In the genomic region with DNA sequence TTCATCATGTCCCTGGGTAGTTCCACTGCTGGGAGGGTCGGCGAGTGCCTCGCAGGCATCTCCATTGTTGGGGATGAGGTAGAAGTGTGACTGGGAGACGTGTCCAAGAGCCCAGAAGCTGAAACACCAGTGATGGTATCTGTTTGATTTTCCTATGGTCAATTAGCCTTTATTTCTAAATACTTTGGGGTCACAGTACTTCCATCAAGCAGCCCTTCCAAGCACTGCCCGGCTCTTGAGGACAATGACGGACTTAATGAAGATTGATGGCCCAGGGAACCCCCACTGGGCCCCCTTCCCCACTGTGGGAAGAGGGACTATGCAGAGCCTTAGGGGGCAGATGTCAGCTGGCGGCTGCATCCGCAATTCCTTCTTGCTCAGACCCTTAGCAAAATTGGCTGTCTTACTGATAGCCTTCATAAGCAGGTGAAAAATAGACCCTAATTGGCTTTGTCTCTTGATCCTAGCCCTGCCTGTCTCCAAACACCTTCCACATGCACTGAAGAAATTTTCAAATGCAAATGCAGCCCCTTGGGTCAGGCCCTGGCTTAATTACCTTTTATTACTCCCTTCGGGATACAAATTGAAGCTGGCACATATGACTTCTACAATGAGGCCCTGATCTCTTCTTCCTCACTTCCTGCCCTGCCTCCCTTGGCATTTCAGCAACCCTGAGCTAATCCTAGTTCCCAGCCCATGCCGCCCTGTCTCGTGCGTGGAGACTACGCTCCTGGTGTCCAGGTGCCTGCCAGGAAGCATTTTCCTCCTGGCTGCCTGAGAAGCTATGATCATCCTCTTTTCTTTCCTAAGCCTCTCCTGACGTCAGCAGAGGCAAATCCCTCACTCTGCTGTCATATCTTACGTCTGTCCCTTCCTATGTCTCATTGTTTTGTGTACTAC, we compare ENCODE assay signal across 22 cellular contexts.
A peak's percentile ranks its signal among the peaks of the same experiment; 100 is the strongest.
DNase-seq lines count a peak whose midpoint lies in the region; ATAC-seq and TF ChIP-seq lines count a peak whose summit lies in the region.
"Had no signal": no experiment of that assay in that cellular context is flagged by ENCODE, and none has a peak within 500 bp of the region (broad histone marks: within the 10 kb centered on the region; RNA-seq: fewer than 3 reads in every experiment).

No MANE protein-coding gene starts in this region.

- peaks cover 12% of the 10 kb centered on the region for H3K4me1 ChIP-seq in IMR-90 (ENCODE audit: control insufficient read depth, insufficient read depth, low read length)
- H3K4me1 ChIP-seq: BLaER1, gastroesophageal sphincter, left lung, tibial nerve had no signal

- POLR2A ChIA-PET in IMR-90 (lab: Charles Lee; ENCODE audit: unreplicated experiment) = no interaction called here

- dilution Hi-C loops in IMR-90 (cut with HindIII; ENCODE audit: low sequenced_read_pairs, unreplicated experiment) = no loop called here

- in situ Hi-C loops in IMR-90 (cut with MboI; ENCODE audit: low sequenced_read_pairs) = no loop called here

- H2AFZ ChIP-seq in IMR-90 (replicated peaks; ENCODE audit: low read length, poor library complexity) = no peak overlapping the region

- WGBS in IMR-90 (ENCODE audit: extremely low coverage in 2 of 2, insufficient read length in 1 of 2), 2 experiments = 75% methylated on average over 1 of the region's 15 CpGs; no CpG with 5 or more reads in 1 of the 2 experiments

- no peak for TF ChIP-seq POLR2A in IMR-90 (IDR thresholded peaks at IDR 0.05; ENCODE audit: low read depth, low read length)

- no peak overlapping the region for H3K23ac ChIP-seq in IMR-90 (ENCODE audit: low read depth, low read length)

- H3K18ac ChIP-seq in IMR-90 (ENCODE audit: low read depth, low read length) = no peak overlapping the region

- H3K9ac ChIP-seq in IMR-90 (ENCODE audit: low read depth, low read length) = no peak overlapping the region
- H3K9ac ChIP-seq: BLaER1 had no signal

- no peaks in the 10 kb centered on the region for H3K36me3 Mint-ChIP-seq in nephron progenitor cell (ENCODE audit: low read depth)
- H3K36me3 Mint-ChIP-seq: activated naive CD4-positive, alpha-beta T cell treated with anti-CD3 and anti-CD28 coated beads, Interleukin-2, amount 50 U/mL, for 72 hours; IgD-negative memory B cell had no signal

- DNase-seq in DMS 273 treated with DMSO at 0.1 percent for 48 hours (lab: John Stamatoyannopoulos, UW) (peak; percentile 14), IMR-90 (no peak), cerebellum (ENCODE audit: low spot score) (peak; percentile 66), nephron progenitor cell (peak; percentile 39), germinal center (ENCODE audit: low spot score) (no peak), COLO829 (ENCODE audit: low spot score) (no peak)
- DNase-seq: activated CD4-positive, alpha-beta T cell treated with anti-CD3 and anti-CD28 coated beads, Interleukin-2, amount 50 U/mL, for 4 hours; left lung; mesendoderm; NCI-H1048; NCI-H1930; NCI-H69; small intestine had no signal

- no peak overlapping the region for H3K4me3 ChIP-seq in IMR-90 (ENCODE audit: insufficient read depth, low read depth, low read length)
- H3K4me3 ChIP-seq: BLaER1, gastroesophageal sphincter, GM12878, left lung, SJSA1, tibial nerve had no signal

- no TSS peak for BruUV-seq in IMR-90 (replicated peaks; lab: Mats Ljungman, UMichigan)

- no peak overlapping the region for H3K4ac ChIP-seq in IMR-90 (ENCODE audit: low read depth, low read length)

- no peak overlapping the region for H3K14ac ChIP-seq in IMR-90 (replicated peaks; ENCODE audit: low read depth, low read length)

- H3K9me1 ChIP-seq in IMR-90 (ENCODE audit: insufficient read depth, low read length) = peaks cover 11% of the 10 kb centered on the region

- no peak overlapping the region for H3K4me2 ChIP-seq in IMR-90 (ENCODE audit: low read depth, low read length)
- H3K4me2 ChIP-seq: BLaER1 had no signal

- H3K27ac ChIP-seq in IMR-90 (ENCODE audit: insufficient read depth, low read length) = no peak overlapping the region
- H3K27ac ChIP-seq: BLaER1, gastroesophageal sphincter, left lung, SJSA1, tibial nerve had no signal

- H3K4me3 Mint-ChIP-seq in nephron progenitor cell = peak overlapping the region; percentile 52
- H3K4me3 Mint-ChIP-seq: activated T-helper 17 cell treated with anti-CD3 and anti-CD28 coated beads, Interleukin-2, amount 50 U/mL, for 72 hours; IgD-negative memory B cell had no signal

- peaks cover 12% of the 10 kb centered on the region for H3K9me3 Mint-ChIP-seq in nephron progenitor cell
- H3K9me3 Mint-ChIP-seq: activated T-helper 17 cell treated with anti-CD3 and anti-CD28 coated beads, Interleukin-2, amount 50 U/mL, for 72 hours; IgD-negative memory B cell had no signal

- H3K9me3 ChIP-seq in IMR-90 (ENCODE audit: control insufficient read depth, insufficient read depth, low read length) = no peaks in the 10 kb centered on the region
- H3K9me3 ChIP-seq: BLaER1, gastroesophageal sphincter, left lung, SJSA1, tibial nerve had no signal

- no peak overlapping the region for H2BK20ac ChIP-seq in IMR-90 (ENCODE audit: low read depth, low read length)

- no peaks in the 10 kb centered on the region for H4K20me1 ChIP-seq in IMR-90 (ENCODE audit: insufficient read depth, low read length)
- H4K20me1 ChIP-seq: BLaER1 had no signal

- intact Hi-C loops in IMR-90 (cut with micrococcal nuclease) = no loop called here

- H2BK15ac ChIP-seq in IMR-90 (ENCODE audit: low read depth, low read length) = no peak overlapping the region

- H3K4me1 Mint-ChIP-seq in nephron progenitor cell = peaks cover 46% of the 10 kb centered on the region
- H3K4me1 Mint-ChIP-seq: activated T-helper 17 cell treated with anti-CD3 and anti-CD28 coated beads, Interleukin-2, amount 50 U/mL, for 72 hours; IgD-negative memory B cell had no signal

- TF ChIP-seq RAD21 in IMR-90 (IDR thresholded peaks at IDR 0.05; ENCODE audit: low read length) = no peak

- no peak overlapping the region for H2AK9ac ChIP-seq in IMR-90 (replicated peaks; ENCODE audit: low read depth, low read length, poor library complexity)

- H3K27ac Mint-ChIP-seq in nephron progenitor cell = no peak overlapping the region
- H3K27ac Mint-ChIP-seq: activated naive CD4-positive, alpha-beta T cell treated with anti-CD3 and anti-CD28 coated beads, Interleukin-2, amount 50 U/mL, for 72 hours; activated T-helper 17 cell treated with anti-CD3 and anti-CD28 coated beads, Interleukin-2, amount 50 U/mL, for 72 hours; IgD-negative memory B cell had no signal

- no peak overlapping the region for H2BK5ac ChIP-seq in IMR-90 (ENCODE audit: low read depth, low read length, poor library complexity, severe bottlenecking)

- CTCF ChIA-PET in IMR-90 (lab: Yijun Ruan, JAX) = no interaction called here

- H2AK5ac ChIP-seq in IMR-90 (ENCODE audit: low read depth, low read length) = peak overlapping the region; percentile 23; the same call in 1 of the 2 replicates

- no peak overlapping the region for H4K8ac ChIP-seq in IMR-90 (ENCODE audit: low read depth in 2 of 2, low read length in 2 of 2)

- H3K27me3 Mint-ChIP-seq in nephron progenitor cell (ENCODE audit: low read depth, poor library complexity) = peaks cover 16% of the 10 kb centered on the region
- H3K27me3 Mint-ChIP-seq: activated T-helper 17 cell treated with anti-CD3 and anti-CD28 coated beads, Interleukin-2, amount 50 U/mL, for 72 hours had no signal

- no peaks in the 10 kb centered on the region for H3K79me1 ChIP-seq in IMR-90 (ENCODE audit: low read depth in 1 of 2, low read length in 2 of 2)

- no peak overlapping the region for H4K91ac ChIP-seq in IMR-90 (ENCODE audit: insufficient read depth, low read depth, low read length)

- no peaks in the 10 kb centered on the region for H3K36me3 ChIP-seq in IMR-90 (ENCODE audit: control insufficient read depth, insufficient read depth, low read length)
- H3K36me3 ChIP-seq: BLaER1, gastroesophageal sphincter, left lung, SJSA1, tibial nerve had no signal

- no peak overlapping the region for H3K56ac ChIP-seq in IMR-90 (ENCODE audit: extremely low read depth, insufficient read depth, low read length)

- no peak overlapping the region; the same call in 1 of the 2 replicates for H4K5ac ChIP-seq in IMR-90 (ENCODE audit: low read depth, low read length)

- H2BK120ac ChIP-seq in IMR-90 (ENCODE audit: low read depth, low read length) = peak overlapping the region; percentile 34; the same call in 1 of the 2 replicates

- no peaks in the 10 kb centered on the region for H3K27me3 ChIP-seq in IMR-90 (ENCODE audit: control insufficient read depth, insufficient read depth, low read length)
- H3K27me3 ChIP-seq: BLaER1, gastroesophageal sphincter, left lung, SJSA1, tibial nerve had no signal

- ATAC-seq in IMR-90 (ENCODE audit: low read depth) = no peak
- ATAC-seq in GM19328 (IDR thresholded peaks at IDR 0.05; ENCODE audit: unreplicated experiment) = no peak
- ATAC-seq: activated naive CD4-positive, alpha-beta T cell treated with anti-CD3 and anti-CD28 coated beads, Interleukin-2, amount 50 U/mL, for 72 hours; activated T-helper 17 cell treated with anti-CD3 and anti-CD28 coated beads, Interleukin-2, amount 50 U/mL, for 72 hours; gastroesophageal sphincter; GM12878; left lung had no signal

- no peak for TF ChIP-seq CTCF in IMR-90 (conservative IDR thresholded peaks at IDR 0.05; ENCODE audit: low read depth, low read length)
- TF ChIP-seq CTCF in nephron progenitor cell (IDR thresholded peaks at IDR 0.05) = no peak

TF ChIP-seq in IMR-90, 13 proteins besides CTCF, POLR2A, EP300 and RAD21:
- TF ChIP-seq BHLHE40 (IDR thresholded peaks at IDR 0.05; ENCODE audit: low read depth, low read length) = no peak
- no peak for TF ChIP-seq RCOR1 (IDR thresholded peaks at IDR 0.05; ENCODE audit: insufficient replicate concordance, low read length)
- TF ChIP-seq CHD1 (IDR thresholded peaks at IDR 0.05; ENCODE audit: low read depth, low read length) = no peak
- TF ChIP-seq RFX5 (IDR thresholded peaks at IDR 0.05; ENCODE audit: low read depth, low read length) = no peak
- no peak for TF ChIP-seq FOS (IDR thresholded peaks at IDR 0.05; ENCODE audit: low read depth, low read length)
TF ChIP-seq in IMR-90: peak in this region for 0.

Comparison
In these comparisons a context has a peak if more than half of its experiments do, and no peak if none do; other contexts are left out.
1. DNase-seq: peak in DMS 273 treated with DMSO at 0.1 percent for 48 hours (single experiment), cerebellum (single experiment) and nephron progenitor cell (single experiment); none in IMR-90 (single experiment), germinal center (single experiment) and COLO829 (single experiment).